Comparison of ENCODE assay signal across 11 cellular contexts in genomic region chr6:31576897-31577341, GRCh38. TPM values are rescaled to one million over a fixed set of nuclear protein-coding genes. Genes with fewer than 3 reads are reported as not detected.
DNase-seq lines count a peak whose midpoint lies in the region; ATAC-seq and TF ChIP-seq lines count a peak whose summit lies in the region.
"Had no signal": no experiment of that assay in that cellular context is flagged by ENCODE, and none has a peak within 500 bp of the region (broad histone marks: within the 10 kb centered on the region; RNA-seq: fewer than 3 reads in every experiment).

No MANE protein-coding gene starts in this region.

- H3K27ac ChIP-seq in mesenchymal stem cell (ENCODE audit: low read length, poor library complexity, severe bottlenecking): no peak overlapping the region
- H3K27ac ChIP-seq in upper lobe of right lung: no peak overlapping the region
- H3K27ac ChIP-seq in H9 (ENCODE audit: insufficient read length, low read depth, low read length): no peak overlapping the region
- H3K27ac ChIP-seq: right lobe of liver had no signal

- peak overlapping the region; percentile 96 for H3K4me3 Mint-ChIP-seq in activated CD8-positive, alpha-beta T cell treated with anti-CD3 and anti-CD28 coated beads for 36 hours
- H3K4me3 Mint-ChIP-seq in HFFc6 (no peak overlapping the region), H9 (no peak overlapping the region)
- H3K4me3 Mint-ChIP-seq: brain had no signal

- H3K4ac ChIP-seq in mesenchymal stem cell (ENCODE audit: low read depth in 1 of 2, low read length in 2 of 2) (no peak overlapping the region), H9 (ENCODE audit: low read depth, low read length) (no peak overlapping the region)

- H3K79me1 ChIP-seq in mesenchymal stem cell (replicated peaks; ENCODE audit: low read length, poor library complexity, severe bottlenecking): peaks cover 10% of the 10 kb centered on the region
- H3K79me1 ChIP-seq in H9 (ENCODE audit: insufficient read depth, low read depth, low read length, poor library complexity, severe bottlenecking): no peaks in the 10 kb centered on the region

- CTCF ChIA-PET in activated CD8-positive, alpha-beta T cell treated with anti-CD3 and anti-CD28 coated beads for 36 hours (lab: Charles Lee): interaction anchor here (1.0 to 56.2 kb wide), 5 partner anchors 15 to 84 kb away, joined by 3 to 2542 read pairs (median 5); partner anchors contain the start of genes ATP6V1G2, DDX39B, LST1 and LTA

- H3K27me3 Mint-ChIP-seq in activated CD8-positive, alpha-beta T cell treated with anti-CD3 and anti-CD28 coated beads for 36 hours: no peaks in the 10 kb centered on the region
- H3K27me3 Mint-ChIP-seq in HFFc6 (ENCODE audit: insufficient read depth) (peaks cover 11% of the 10 kb centered on the region), H9 (ENCODE audit: low read depth) (peaks cover 44% of the 10 kb centered on the region)

- WGBS in mesenchymal stem cell: 93% methylated on average over 11 of the region's 11 CpGs
- no CpG with 5 or more reads among the region's 11 CpGs for WGBS in H9 (ENCODE audit: extremely low coverage, insufficient read length, low lambda C conversion rate)

- H3K9ac ChIP-seq in mesenchymal stem cell (ENCODE audit: low read length) (no peak overlapping the region), H9 (ENCODE audit: extremely low read depth, insufficient read length, low read length) (no peak overlapping the region)

- H3K27me3 ChIP-seq in mesenchymal stem cell (ENCODE audit: control insufficient read depth in 1 of 2, insufficient read depth in 1 of 2, low read length in 2 of 2): peaks cover 0 to 10% of the 10 kb centered on the region in 2 experiments
- H3K27me3 ChIP-seq in upper lobe of right lung: no peaks in the 10 kb centered on the region
- H3K27me3 ChIP-seq in H9 (ENCODE audit: insufficient read depth, low read length): no peaks in the 10 kb centered on the region
- H3K27me3 ChIP-seq: right lobe of liver had no signal

- POLR2A ChIA-PET in activated CD8-positive, alpha-beta T cell treated with anti-CD3 and anti-CD28 coated beads for 36 hours (lab: Charles Lee): interaction anchor here (1.2 to 35.7 kb wide), 9 partner anchors 7 to 84 kb away, joined by 3 to 1181 read pairs (median 45); partner anchors contain the start of genes ATP6V1G2, C6orf47, DDX39B and LST1

- H4K5ac ChIP-seq in H9 (ENCODE audit: insufficient read length, low read depth, low read length): no peak overlapping the region

- H3T11ph ChIP-seq in H9 (ENCODE audit: low read length): no peak overlapping the region

- intact Hi-C loops in activated CD8-positive, alpha-beta T cell treated with anti-CD3 and anti-CD28 coated beads for 36 hours (cut with micrococcal nuclease): no loop called here
- intact Hi-C loops in upper lobe of right lung (cut with DNase I): no loop called here
- intact Hi-C loops in head of caudate nucleus (cut with DNase I): no loop called here

- ATAC-seq in activated CD8-positive, alpha-beta T cell treated with anti-CD3 and anti-CD28 coated beads for 36 hours: no peak
- ATAC-seq in upper lobe of right lung: no peak
- ATAC-seq: right lobe of liver had no signal

- H3K14ac ChIP-seq in mesenchymal stem cell (ENCODE audit: low read length in 2 of 2): no peak overlapping the region
- H3K14ac ChIP-seq in H9 (ENCODE audit: insufficient read depth, low read length): no peak overlapping the region

- DNase-seq in stimulated activated CD4-positive, alpha-beta T cell treated with anti-CD3 and anti-CD28 coated beads, Interleukin-15, amount 100 ng/mL, for 24 hours: peak; percentile 78
- no peak for DNase-seq in stimulated activated CD4-positive, alpha-beta T cell treated with anti-CD3 and anti-CD28 coated beads, Interleukin-12 subunit alpha, Interleukin-12 subunit beta, amount 100 ng/mL, for 4 hours
- peak; percentile 71 for DNase-seq in activated CD8-positive, alpha-beta T cell treated with anti-CD3 and anti-CD28 coated beads for 36 hours
- DNase-seq in mesenchymal stem cell: no peak
- DNase-seq in upper lobe of right lung: no peak
- DNase-seq in head of caudate nucleus: no peak
- DNase-seq in HFFc6: no peak
- DNase-seq in H9: no peak
- DNase-seq: NCI-H526 had no signal

- no peak overlapping the region for H3K4me3 ChIP-seq in mesenchymal stem cell (ENCODE audit: insufficient read depth in 1 of 2, low read depth in 1 of 2, low read length in 2 of 2)
- H3K4me3 ChIP-seq in upper lobe of right lung: peak overlapping the region; percentile 48

- H2BK5ac ChIP-seq in mesenchymal stem cell (ENCODE audit: low read depth, low read length, poor library complexity, severe bottlenecking): no peak overlapping the region
- no peak overlapping the region for H2BK5ac ChIP-seq in H9 (ENCODE audit: insufficient read length, low read length)

- H3K79me2 ChIP-seq in H9 (ENCODE audit: insufficient read depth, low read length): no peaks in the 10 kb centered on the region

- H3K36me3 Mint-ChIP-seq in activated CD8-positive, alpha-beta T cell treated with anti-CD3 and anti-CD28 coated beads for 36 hours (ENCODE audit: low read depth): peaks cover 83% of the 10 kb centered on the region
- H3K36me3 Mint-ChIP-seq in HFFc6 (ENCODE audit: low read depth) (no peaks in the 10 kb centered on the region), H9 (ENCODE audit: insufficient read depth in 1 of 3, low read depth in 3 of 3) (no peaks in the 10 kb centered on the region)
- H3K36me3 Mint-ChIP-seq: brain had no signal

- H3K27ac Mint-ChIP-seq in activated CD8-positive, alpha-beta T cell treated with anti-CD3 and anti-CD28 coated beads for 36 hours: peak overlapping the region; percentile 97
- H3K27ac Mint-ChIP-seq in HFFc6 (no peak overlapping the region; the same call in 1 of the 2 replicates), H9 (no peak overlapping the region)
- H3K27ac Mint-ChIP-seq: brain had no signal

- H3K4me1 ChIP-seq in mesenchymal stem cell (ENCODE audit: control insufficient read depth, insufficient read depth, low read depth, low read length): peaks cover 14% of the 10 kb centered on the region
- peaks cover 6% of the 10 kb centered on the region for H3K4me1 ChIP-seq in upper lobe of right lung
- H3K4me1 ChIP-seq in H9 (ENCODE audit: insufficient read depth, low read length): peaks cover under 1% of the 10 kb centered on the region; the same call in 1 of the 2 replicates
- H3K4me1 ChIP-seq: right lobe of liver had no signal

- no peaks in the 10 kb centered on the region for H4K20me1 ChIP-seq in H9 (ENCODE audit: control insufficient read depth, insufficient read depth, insufficient read length)

- no peak overlapping the region for H3K56ac ChIP-seq in H9 (ENCODE audit: insufficient read length, low read depth, low read length)

- H4K91ac ChIP-seq in mesenchymal stem cell (ENCODE audit: low read length): no peak overlapping the region
- no peak overlapping the region for H4K91ac ChIP-seq in H9 (ENCODE audit: insufficient read length, low read depth, low read length)

- no peak overlapping the region for H2BK20ac ChIP-seq in H9 (ENCODE audit: low read depth, low read length, poor library complexity, severe bottlenecking)

- H2AK5ac ChIP-seq in mesenchymal stem cell (ENCODE audit: low read length, severe bottlenecking) (no peak overlapping the region), H9 (ENCODE audit: insufficient read length, low read length) (no peak overlapping the region)

- no peak overlapping the region for H3K4me2 ChIP-seq in mesenchymal stem cell (ENCODE audit: low read length, poor library complexity, severe bottlenecking)
- H3K4me2 ChIP-seq in H9 (ENCODE audit: insufficient read depth, insufficient read length, low read length): no peak overlapping the region

- no peak overlapping the region for H3K23ac ChIP-seq in mesenchymal stem cell (ENCODE audit: low read length in 2 of 2)
- H3K23ac ChIP-seq in H9 (ENCODE audit: insufficient read length, low read depth, low read length): no peak overlapping the region

- no peaks in the 10 kb centered on the region for H3K9me3 Mint-ChIP-seq in activated CD8-positive, alpha-beta T cell treated with anti-CD3 and anti-CD28 coated beads for 36 hours
- H3K9me3 Mint-ChIP-seq in HFFc6 (no peaks in the 10 kb centered on the region), H9 (no peaks in the 10 kb centered on the region; a peak in 2 of 5 replicates)
- H3K9me3 Mint-ChIP-seq: brain had no signal

- H2BK15ac ChIP-seq in mesenchymal stem cell (ENCODE audit: low read depth, poor library complexity, severe bottlenecking): peak overlapping the region; percentile 19
- H2BK15ac ChIP-seq in H9 (ENCODE audit: low read depth, low read length): no peak overlapping the region

- H2BK120ac ChIP-seq in mesenchymal stem cell (ENCODE audit: low read depth, low read length) (no peak overlapping the region), H9 (ENCODE audit: low read depth, low read length, poor library complexity, severe bottlenecking) (no peak overlapping the region)

- TF ChIP-seq CTCF in activated CD8-positive, alpha-beta T cell treated with anti-CD3 and anti-CD28 coated beads for 36 hours (IDR thresholded peaks at IDR 0.05): no peak
- no peak for TF ChIP-seq CTCF in upper lobe of right lung (IDR thresholded peaks at IDR 0.05)
- TF ChIP-seq CTCF in HFFc6 (IDR thresholded peaks at IDR 0.05): no peak
- TF ChIP-seq CTCF in H9 (conservative IDR thresholded peaks at IDR 0.05): no peak

- H3K18ac ChIP-seq in mesenchymal stem cell (ENCODE audit: low read depth in 1 of 2, low read length in 2 of 2): no peak overlapping the region
- H3K18ac ChIP-seq in H9 (ENCODE audit: insufficient read length, low read depth, low read length): no peak overlapping the region

- H2BK12ac ChIP-seq in mesenchymal stem cell (ENCODE audit: low read length in 2 of 2): peak overlapping the region in 1 of 2 experiments; percentile 64
- no peak overlapping the region for H2BK12ac ChIP-seq in H9 (ENCODE audit: insufficient read length, low read depth, low read length)

- H2AFZ ChIP-seq in mesenchymal stem cell (ENCODE audit: low read depth, low read length) (no peak overlapping the region), H9 (ENCODE audit: low read length) (no peak overlapping the region)

- H3K36me3 ChIP-seq in mesenchymal stem cell (ENCODE audit: control insufficient read depth in 1 of 2, insufficient read depth in 2 of 2, low read depth in 1 of 2, low read length in 2 of 2) (no peaks in the 10 kb centered on the region), upper lobe of right lung (no peaks in the 10 kb centered on the region)
- H3K36me3 ChIP-seq: right lobe of liver had no signal

- H3K9me3 ChIP-seq in mesenchymal stem cell (ENCODE audit: control insufficient read depth, low read length) (no peaks in the 10 kb centered on the region), upper lobe of right lung (no peaks in the 10 kb centered on the region), H9 (ENCODE audit: control insufficient read depth, low read depth, low read length) (no peaks in the 10 kb centered on the region)
- H3K9me3 ChIP-seq: right lobe of liver had no signal

- H3K4me1 Mint-ChIP-seq in activated CD8-positive, alpha-beta T cell treated with anti-CD3 and anti-CD28 coated beads for 36 hours (ENCODE audit: low read depth): peaks cover 41% of the 10 kb centered on the region
- peaks cover 36% of the 10 kb centered on the region for H3K4me1 Mint-ChIP-seq in HFFc6 (ENCODE audit: low read depth)
- H3K4me1 Mint-ChIP-seq in H9: peaks cover 33 to 38% of the 10 kb centered on the region in 2 experiments

- H4K8ac ChIP-seq in mesenchymal stem cell (ENCODE audit: low read length): no peak overlapping the region
- H4K8ac ChIP-seq in H9 (replicated peaks; ENCODE audit: insufficient read length, low read depth, low read length): no peak overlapping the region

- peaks cover 11% of the 10 kb centered on the region for H3K23me2 ChIP-seq in H9 (ENCODE audit: insufficient read length, low read depth, low read length, poor library complexity, severe bottlenecking)

RNA-seq across cellular contexts. Expression of gene TNF, which starts 1.6 kb away (rescaled TPM):
- total RNA-seq in activated CD8-positive, alpha-beta T cell treated with anti-CD3 and anti-CD28 coated beads for 36 hours: 10 to 100 TPM; 89.2 to 92.5 TPM
- polyA plus RNA-seq in mesenchymal stem cell (2013, experiment 1 of 2): not detected
- 0.03 TPM for polyA plus RNA-seq in mesenchymal stem cell (2013, experiment 2 of 2)
- 2.4 TPM for total RNA-seq in upper lobe of right lung
- total RNA-seq in HFFc6 (2021; fragmentation: NEBNext Ultra II Directional; extraction: Animal tissue kit (Norgen Biotek cat#: 25700)): under 1 TPM; 0.12 to 0.41 (median 0.23) TPM
- not detected in 2 replicates for total RNA-seq in H9 (2021)

RNA-seq across cellular contexts. Expression of gene LTA, which starts 4.8 kb away (rescaled TPM):
- total RNA-seq in activated CD8-positive, alpha-beta T cell treated with anti-CD3 and anti-CD28 coated beads for 36 hours: 100 to 1,000 TPM; 713 to 724 TPM
- 0.06 TPM for polyA plus RNA-seq in mesenchymal stem cell (2013, experiment 1 of 2)
- polyA plus RNA-seq in mesenchymal stem cell (2013, experiment 2 of 2): not detected
- 0.46 TPM for total RNA-seq in upper lobe of right lung
- not detected for total RNA-seq in HFFc6 (2021; fragmentation: NEBNext Ultra II Directional; extraction: Animal tissue kit (Norgen Biotek cat#: 25700))
- total RNA-seq in H9 (2021): not detected in 2 replicates

RNA-seq across cellular contexts. Expression of gene LTB, which starts 5.3 kb away (rescaled TPM):
- total RNA-seq in activated CD8-positive, alpha-beta T cell treated with anti-CD3 and anti-CD28 coated beads for 36 hours: 100 to 1,000 TPM; 368 to 375 TPM
- 0.35 TPM for polyA plus RNA-seq in mesenchymal stem cell (2013, experiment 1 of 2)
- polyA plus RNA-seq in mesenchymal stem cell (2013, experiment 2 of 2): 0.05 TPM
- total RNA-seq in upper lobe of right lung (6.2 TPM), H9 (2021) (not detected in 2 replicates)
- under 1 TPM in 1 of 6 experiments, not detected in 5; 0.38 TPM for total RNA-seq in HFFc6 (2021; fragmentation: NEBNext Ultra II Directional; extraction: Animal tissue kit (Norgen Biotek cat#: 25700))

RNA-seq across cellular contexts. Expression of gene LST1, which starts 9.2 kb away (rescaled TPM):
- total RNA-seq in activated CD8-positive, alpha-beta T cell treated with anti-CD3 and anti-CD28 coated beads for 36 hours: 10 to 100 TPM; 40.4 to 43.6 TPM
- 0.30 TPM for polyA plus RNA-seq in mesenchymal stem cell (2013, experiment 1 of 2)
- not detected for polyA plus RNA-seq in mesenchymal stem cell (2013, experiment 2 of 2)
- 68.1 TPM for total RNA-seq in upper lobe of right lung
- total RNA-seq in HFFc6 (2021; fragmentation: NEBNext Ultra II Directional; extraction: Animal tissue kit (Norgen Biotek cat#: 25700)): not detected
- total RNA-seq in H9 (2021): not detected in 2 replicates

RNA-seq across cellular contexts. Expression of gene NCR3, which starts 15.9 kb away (rescaled TPM):
- total RNA-seq in activated CD8-positive, alpha-beta T cell treated with anti-CD3 and anti-CD28 coated beads for 36 hours: 10 to 100 TPM; 60.1 to 60.3 TPM
- polyA plus RNA-seq in mesenchymal stem cell (2013, experiment 1 of 2): not detected
- polyA plus RNA-seq in mesenchymal stem cell (2013, experiment 2 of 2): not detected
- total RNA-seq in upper lobe of right lung (1.8 TPM), H9 (2021) (0.55 and 0.64 TPM in 2 replicates)
- not detected for total RNA-seq in HFFc6 (2021; fragmentation: NEBNext Ultra II Directional; extraction: Animal tissue kit (Norgen Biotek cat#: 25700))

Comparison
In these comparisons a context has a peak if more than half of its experiments do, and no peak if none do; other contexts are left out.
1. DNase-seq: peak in stimulated activated CD4-positive, alpha-beta T cell treated with anti-CD3 and anti-CD28 coated beads, Interleukin-15, amount 100 ng/mL, for 24 hours (single experiment) and activated CD8-positive, alpha-beta T cell treated with anti-CD3 and anti-CD28 coated beads for 36 hours (single experiment); none in stimulated activated CD4-positive, alpha-beta T cell treated with anti-CD3 and anti-CD28 coated beads, Interleukin-12 subunit alpha, Interleukin-12 subunit beta, amount 100 ng/mL, for 4 hours (single experiment), mesenchymal stem cell (single experiment), upper lobe of right lung (single experiment), head of caudate nucleus (0 of 42), HFFc6 (single experiment) and H9 (single experiment).
2. RNA of gene TNF, which starts 1.6 kb away (total RNA-seq): 89.2 to 92.5 TPM in activated CD8-positive, alpha-beta T cell treated with anti-CD3 and anti-CD28 coated beads for 36 hours; 2.4 TPM in upper lobe of right lung (single experiment), 0.12 to 0.41 TPM in HFFc6 and not detected in H9; every median in the first group is over 10 times any median in the second.
3. RNA of gene LTA, which starts 4.8 kb away (total RNA-seq): 713 to 724 TPM in activated CD8-positive, alpha-beta T cell treated with anti-CD3 and anti-CD28 coated beads for 36 hours; 0.46 TPM in upper lobe of right lung (single experiment), not detected in H9 and not detected in HFFc6; every median in the first group is over 100 times any median in the second.
4. RNA of gene LTB, which starts 5.3 kb away (total RNA-seq): 368 to 375 TPM in activated CD8-positive, alpha-beta T cell treated with anti-CD3 and anti-CD28 coated beads for 36 hours; 6.2 TPM in upper lobe of right lung (single experiment), 0.38 TPM in HFFc6 and not detected in H9; every median in the first group is over 10 times any median in the second.